In genomic region chr12:122527478-122527944, GRCh38 we compare ENCODE assay signal across 8 cellular contexts. TPM values are rescaled to one million over a fixed set of nuclear protein-coding genes. Genes with fewer than 3 reads are reported as not detected.
DNase-seq lines count a peak whose midpoint lies in the region; ATAC-seq and TF ChIP-seq lines count a peak whose summit lies in the region.

No MANE protein-coding gene starts in this region.

- H3K9me3 ChIP-seq in Caco-2 (no peaks in the 10 kb centered on the region), HUES6 (ENCODE audit: control insufficient read depth, insufficient read depth, low read depth, low read length) (no peaks in the 10 kb centered on the region)

- H3K27me3 ChIP-seq in Caco-2 (replicated peaks; ENCODE audit: control insufficient read depth, insufficient read depth, low read length) (no peaks in the 10 kb centered on the region), HUES6 (ENCODE audit: control insufficient read depth, insufficient read depth, low read length) (no peaks in the 10 kb centered on the region), rectal smooth muscle tissue (ENCODE audit: control insufficient read depth, insufficient read depth, low read length) (no peaks in the 10 kb centered on the region)

- H3K27ac Mint-ChIP-seq in Caco-2 (ENCODE audit: unreplicated experiment) = no peak overlapping the region

- H3K9ac ChIP-seq in HUES6 (ENCODE audit: low read length) (peak overlapping the region; percentile 91), rectal smooth muscle tissue (ENCODE audit: low read length) (peak overlapping the region; percentile 38)

- H3K4me3 ChIP-seq in Caco-2 (ENCODE audit: low read depth, low read length) (peak overlapping the region; percentile 45), HUES6 (ENCODE audit: low read depth, low read length) (peak overlapping the region; percentile 79), fibroblast of pulmonary artery (replicated peaks; ENCODE audit: low read depth, low read length) (peak overlapping the region; percentile 100), rectal smooth muscle tissue (ENCODE audit: low read length) (peak overlapping the region; percentile 97)

- intact Hi-C loops in Caco-2 (cut with micrococcal nuclease; ENCODE audit: unreplicated experiment) = loop anchor here (1.0 to 2.0 kb wide), 2 partner anchors 26 to 225 kb away; partner anchors contain the start of gene DENR

- CTCF ChIA-PET in Caco-2 (lab: Charles Lee) = no interaction called here

- H3K36me3 Mint-ChIP-seq in Caco-2 (ENCODE audit: insufficient read depth, unreplicated experiment) = peaks cover 55% of the 10 kb centered on the region

- no peaks in the 10 kb centered on the region for H3K27me3 Mint-ChIP-seq in Caco-2 (ENCODE audit: insufficient read depth, unreplicated experiment)

- H3K36me3 ChIP-seq in Caco-2 (ENCODE audit: control insufficient read depth, insufficient read depth, low read length) = no peaks in the 10 kb centered on the region; the same call in 1 of the 2 replicates
- H3K36me3 ChIP-seq in HUES6 (ENCODE audit: control insufficient read depth, insufficient read depth, low read length) = peaks cover 52% of the 10 kb centered on the region
- H3K36me3 ChIP-seq in rectal smooth muscle tissue (ENCODE audit: control insufficient read depth, insufficient read depth, low read length) = no peaks in the 10 kb centered on the region

- H3K4me1 Mint-ChIP-seq in Caco-2 (ENCODE audit: low read depth, unreplicated experiment) = peaks cover 8% of the 10 kb centered on the region

- H3K27ac ChIP-seq in HUES6 (ENCODE audit: low read depth, low read length) = peak overlapping the region; percentile 67
- no peak overlapping the region for H3K27ac ChIP-seq in rectal smooth muscle tissue (ENCODE audit: low read depth, low read length)

- H3K9me3 Mint-ChIP-seq in Caco-2 (ENCODE audit: unreplicated experiment) = no peaks in the 10 kb centered on the region

- ATAC-seq in omental fat pad (ENCODE audit: low FRiP score) (no peak), GM18868 (IDR thresholded peaks at IDR 0.05; ENCODE audit: unreplicated experiment) (no peak)

- DNase-seq in Caco-2 (peak; percentile 41 to 49), UCSD-AML1 (lab: John Stamatoyannopoulos, UW; ENCODE audit: unreplicated experiment) (peak; percentile 24), fibroblast of pulmonary artery (ENCODE audit: low read depth) (no peak), omental fat pad (ENCODE audit: low spot score) (no peak), cerebellum (ENCODE audit: low spot score) (no peak)

- H3K4me3 Mint-ChIP-seq in Caco-2 (ENCODE audit: unreplicated experiment) = no peak overlapping the region

- no peak for TF ChIP-seq CTCF in Caco-2 (IDR thresholded peaks at IDR 0.05; ENCODE audit: insufficient read depth in 1 of 2, low read depth in 1 of 2, low read length in 1 of 2, severe bottlenecking in 1 of 2, unreplicated experiment in 1 of 2)
- TF ChIP-seq CTCF in fibroblast of pulmonary artery (IDR thresholded peaks at IDR 0.05; ENCODE audit: low read length, missing control alignments) = no peak
- TF ChIP-seq CTCF in omental fat pad (IDR thresholded peaks at IDR 0.05) = no peak

- POLR2A ChIA-PET in Caco-2 (lab: Charles Lee) = interaction anchor here (0.5 to 2.7 kb wide), 7 partner anchors 11 to 1337 kb away, joined by 3 to 48 read pairs (median 5); partner anchors contain the start of genes DIABLO and ZCCHC8

- peaks cover 20% of the 10 kb centered on the region for H3K4me1 ChIP-seq in Caco-2
- H3K4me1 ChIP-seq in HUES6 (ENCODE audit: control insufficient read depth, insufficient read depth, low read length) = peaks cover 10% of the 10 kb centered on the region
- H3K4me1 ChIP-seq in rectal smooth muscle tissue (ENCODE audit: control insufficient read depth, insufficient read depth, low read length) = peaks cover 24% of the 10 kb centered on the region

- BruUV-seq in Caco-2 (replicated peaks; lab: Mats Ljungman, UMichigan) = TSS peak; percentile 83

RNA-seq across cellular contexts. Expression of gene KNTC1, which starts 0.5 kb away (rescaled TPM):
- 55.8 and 57.0 TPM in 2 replicates for total RNA-seq in Caco-2 (2022)
- 10 to 100 TPM in 3 of 4 donors, 1 to 10 TPM in 1; 7.4 to 24.4 (median 11.9) TPM for total RNA-seq in omental fat pad
- 60.8 TPM for total RNA-seq in cerebellum

RNA-seq across cellular contexts. Expression of gene RSRC2, which starts 0.8 kb away (rescaled TPM):
- total RNA-seq in Caco-2 (2022) (77.9 and 79.0 TPM in 2 replicates), omental fat pad (100 to 1,000 TPM in 2 of 4 donors, 10 to 100 TPM in 2; 59.4 to 126 (median 100.0) TPM), cerebellum (82.8 TPM)

RNA-seq across cellular contexts. Expression of gene ZCCHC8, which starts 26.8 kb away (rescaled TPM):
- 37.5 and 40.1 TPM in 2 replicates for total RNA-seq in Caco-2 (2022)
- total RNA-seq in omental fat pad = 10 to 100 TPM; 15.4 to 38.5 (median 22.9) TPM
- 37.6 TPM for total RNA-seq in cerebellum

Comparison
In these comparisons a context has a peak if more than half of its experiments do, and no peak if none do; other contexts are left out.
1. DNase-seq: peak in Caco-2 (2 of 2) and UCSD-AML1 (single experiment); none in fibroblast of pulmonary artery (single experiment), omental fat pad (single experiment) and cerebellum (single experiment).
2. H3K4me3 ChIP-seq: peak in every context shown above with its lines; median percentile 100 in fibroblast of pulmonary artery; 97 in rectal smooth muscle tissue; 79 in HUES6; 45 in Caco-2.